Comparison of ENCODE assay signal across 20 cellular contexts in genomic region chr2:50611261-50612020, GRCh38.
DNase-seq lines count a peak whose midpoint lies in the region; ATAC-seq, FAIRE-seq and TF ChIP-seq lines count a peak whose summit lies in the region.
"Had no signal": no experiment of that assay in that cellular context is flagged by ENCODE, and none has a peak within 500 bp of the region (broad histone marks: within the 10 kb centered on the region; RNA-seq: fewer than 3 reads in every experiment).

No MANE protein-coding gene starts in this region.

- intact Hi-C loops in kidney (cut with DNase I) = no loop called here

- no peaks in the 10 kb centered on the region for H3K9me3 ChIP-seq in kidney (ENCODE audit: control insufficient read depth in 1 of 2, low read length in 2 of 2)
- H3K9me3 ChIP-seq: BLaER1 treated with 17β-estradiol and CSF1 and Interleukin-3, amounts not matched to agents 10 nM and 100 nM; HAP-1; SK-N-SH had no signal

- H3K4me3 Mint-ChIP-seq in stimulated activated memory B cell treated with anti-CD40 and anti-IgM and Interleukin-4, amounts not matched to agents 10 μg/mL and 1 μg/mL and 100 μg/mL, for 72 hours = no peak overlapping the region

- DNase-seq in NCI-H2107 treated with DMSO at 0.1 percent for 48 hours (lab: John Stamatoyannopoulos, UW; ENCODE audit: unreplicated experiment) = peak; percentile 40
- no peak for DNase-seq in NCI-H2107 (lab: John Stamatoyannopoulos, UW)
- peak; percentile 89 to 94 for DNase-seq in NCI-H446 (lab: John Stamatoyannopoulos, UW)
- DNase-seq in cerebellar nuclear complex (lab: John Stamatoyannopoulos, UW) = peak; percentile 32 to 41
- no peak for DNase-seq in activated naive CD4-positive, alpha-beta T cell treated with anti-CD3 and anti-CD28 coated beads, Interleukin-2, amount 50 U/mL, for 16 hours
- DNase-seq in kidney = no peak
- no peak for DNase-seq in kidney tubule cell (ENCODE audit: low spot score)
- DNase-seq: 8988T, DMS53, Karpas-422, MM.1S, NCI-H1417 treated with DMSO at 0.1 percent for 48 hours, NCI-H526, PC-9, SK-N-SH had no signal

- H3K36me3 ChIP-seq in kidney (ENCODE audit: control insufficient read depth in 1 of 2, insufficient read depth in 2 of 2, low read length in 2 of 2) = no peaks in the 10 kb centered on the region
- H3K36me3 ChIP-seq: BLaER1 treated with 17β-estradiol and CSF1 and Interleukin-3, amounts not matched to agents 10 nM and 100 nM; HAP-1 had no signal

- H3K27ac ChIP-seq in kidney (ENCODE audit: low read depth in 2 of 2, low read length in 2 of 2) = no peak overlapping the region
- H3K27ac ChIP-seq: BLaER1 treated with 17β-estradiol and CSF1 and Interleukin-3, amounts not matched to agents 10 nM and 100 nM; PC-9 had no signal

- H3K9ac ChIP-seq in kidney (ENCODE audit: low read length in 2 of 2) = no peak overlapping the region
- H3K9ac ChIP-seq: BLaER1 treated with 17β-estradiol and CSF1 and Interleukin-3, amounts not matched to agents 10 nM and 100 nM; SK-N-SH had no signal

- H3K27ac Mint-ChIP-seq in stimulated activated memory B cell treated with anti-CD40 and anti-IgM and Interleukin-4, amounts not matched to agents 10 μg/mL and 1 μg/mL and 100 μg/mL, for 72 hours = no peak overlapping the region

- TF ChIP-seq CTCF in kidney (IDR thresholded peaks at IDR 0.05; ENCODE audit: borderline replicate concordance, extremely low read depth, insufficient read depth) = no peak

- peak; percentile 20 for ATAC-seq in stimulated activated memory B cell treated with anti-CD40 and anti-IgM and Interleukin-4, amounts not matched to agents 10 μg/mL and 1 μg/mL and 100 μg/mL, for 72 hours
- ATAC-seq: GM12878, Right ventricle myocardium inferior had no signal

- H3K9me3 Mint-ChIP-seq in stimulated activated memory B cell treated with anti-CD40 and anti-IgM and Interleukin-4, amounts not matched to agents 10 μg/mL and 1 μg/mL and 100 μg/mL, for 72 hours = no peaks in the 10 kb centered on the region

- H3K4me1 Mint-ChIP-seq in stimulated activated memory B cell treated with anti-CD40 and anti-IgM and Interleukin-4, amounts not matched to agents 10 μg/mL and 1 μg/mL and 100 μg/mL, for 72 hours = no peaks in the 10 kb centered on the region

- no peaks in the 10 kb centered on the region for H3K4me1 ChIP-seq in kidney (ENCODE audit: control insufficient read depth in 1 of 2, insufficient read depth in 1 of 2, low read depth in 1 of 2, low read length in 2 of 2)
- H3K4me1 ChIP-seq: BLaER1 treated with 17β-estradiol and CSF1 and Interleukin-3, amounts not matched to agents 10 nM and 100 nM had no signal

- no peaks in the 10 kb centered on the region for H3K27me3 Mint-ChIP-seq in stimulated activated memory B cell treated with anti-CD40 and anti-IgM and Interleukin-4, amounts not matched to agents 10 μg/mL and 1 μg/mL and 100 μg/mL, for 72 hours

- no peaks in the 10 kb centered on the region for H3K36me3 Mint-ChIP-seq in stimulated activated memory B cell treated with anti-CD40 and anti-IgM and Interleukin-4, amounts not matched to agents 10 μg/mL and 1 μg/mL and 100 μg/mL, for 72 hours

- no peak for FAIRE-seq in kidney (lab: Jason Lieb, UNC)
- FAIRE-seq: GM12878 had no signal

- H3K4me3 ChIP-seq in kidney (ENCODE audit: low read length in 2 of 2) = no peak overlapping the region
- H3K4me3 ChIP-seq: BLaER1 treated with 17β-estradiol and CSF1 and Interleukin-3, amounts not matched to agents 10 nM and 100 nM; GM12878; HAP-1; PC-9 had no signal

Comparison
In these comparisons a context has a peak if more than half of its experiments do, and no peak if none do; other contexts are left out.
1. DNase-seq: peak in NCI-H2107 treated with DMSO at 0.1 percent for 48 hours (single experiment), NCI-H446 (2 of 2) and cerebellar nuclear complex (2 of 2); none in NCI-H2107 (single experiment), activated naive CD4-positive, alpha-beta T cell treated with anti-CD3 and anti-CD28 coated beads, Interleukin-2, amount 50 U/mL, for 16 hours (single experiment), kidney (single experiment) and kidney tubule cell (single experiment).